ENCODE assay signal across 1 cellular context in genomic region chr7:107579881-107580715, GRCh38.
TF ChIP-seq lines count a peak whose summit lies in the region.

Gene BCAP29 (plus strand): TSS chr7:107580246. CDS start chr7:107580773, 527 bp downstream.

TF ChIP-seq in K562, 482 proteins besides CTCF, POLR2A, EP300 and RAD21 (continued from another document):
- TF ChIP-seq, protein P1, sequence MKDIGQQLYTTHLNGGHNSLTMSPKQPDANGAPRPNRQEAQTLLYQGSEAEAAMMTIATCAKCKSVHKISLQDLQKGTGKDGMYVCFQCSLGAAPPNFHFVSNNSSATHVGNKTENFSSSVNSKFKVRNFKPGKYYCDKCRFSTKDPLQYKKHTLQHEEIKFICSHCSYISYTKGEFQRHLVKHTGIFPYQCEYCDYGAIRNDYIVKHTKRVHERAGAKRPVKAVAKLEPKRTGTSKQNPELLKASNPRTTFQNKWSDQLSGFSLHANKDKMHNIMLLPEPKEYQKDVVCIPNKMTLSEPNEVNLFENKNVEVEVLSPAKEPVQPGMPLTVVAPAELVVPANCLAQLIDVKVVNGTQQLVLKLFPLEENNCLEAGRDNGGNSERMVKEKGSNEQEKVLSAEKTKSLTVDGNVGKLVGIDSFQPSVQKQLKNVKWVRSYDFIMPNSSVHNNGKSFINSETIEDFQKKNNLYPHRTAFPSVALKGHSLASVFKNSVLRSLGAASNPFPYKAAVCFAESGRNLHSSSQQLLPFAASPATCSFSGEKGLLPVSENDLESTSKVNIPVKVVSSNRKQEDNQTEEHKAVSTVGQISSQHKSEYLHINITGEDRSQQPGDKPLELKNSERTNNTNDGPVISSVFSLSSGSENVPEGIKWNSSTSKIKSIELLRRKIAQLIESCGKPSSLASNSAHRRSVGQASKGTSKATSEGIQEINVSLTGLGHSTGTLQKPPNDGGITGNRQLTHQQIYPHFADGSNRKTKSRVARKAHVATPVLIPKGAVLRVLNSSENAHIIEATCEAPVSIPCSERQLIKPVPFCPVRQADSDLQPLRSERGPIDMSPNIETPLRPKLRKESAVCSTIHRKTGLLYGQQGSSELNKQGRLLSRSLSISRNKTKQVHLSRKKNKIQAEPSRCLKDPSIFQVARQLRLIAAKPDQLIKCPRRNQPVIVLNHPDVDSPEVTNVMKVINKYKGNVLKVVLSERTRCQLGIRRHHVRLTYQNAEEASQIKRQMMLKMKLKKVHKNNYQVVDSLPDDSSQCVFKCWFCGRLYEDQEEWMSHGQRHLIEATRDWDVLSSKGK (CRISPR knock-in tag; IDR thresholded peaks at IDR 0.05), result no peak
- TF ChIP-seq SMARCE1 (IDR thresholded peaks at IDR 0.05) (peak; percentile 58; the same call in 1 of the 2 replicates), RBM39 (optimal IDR thresholded peaks at IDR 0.05; ENCODE audit: low read depth, low read length) (peak; percentile 74), MXI1 (IDR thresholded peaks at IDR 0.05; ENCODE audit: low read depth, low read length) (peak; percentile 72), ZNF232 (CRISPR knock-in tag; IDR thresholded peaks at IDR 0.05) (0 out of 2 replicates have a peak, but pooled peaks have one; percentile 53), IRF1 (CRISPR knock-in tag; IDR thresholded peaks at IDR 0.05; ENCODE audit: borderline replicate concordance) (peak; percentile 72; the same call in 1 of the 2 replicates), RBM15 (IDR thresholded peaks at IDR 0.05; ENCODE audit: insufficient read depth, low read length) (no peak), CREM (IDR thresholded peaks at IDR 0.05; ENCODE audit: low read depth) (peak; percentile 98), CCAR2 (IDR thresholded peaks at IDR 0.05; ENCODE audit: low read depth, low read length) (no peak), SETDB1 (IDR thresholded peaks at IDR 0.05; ENCODE audit: low read length) (no peak), VEZF1 (CRISPR knock-in tag; IDR thresholded peaks at IDR 0.05) (peak; percentile 98), ZNF316 (IDR thresholded peaks at IDR 0.05) (peak; percentile 37; the same call in 1 of the 2 replicates), SMAD4 (CRISPR knock-in tag; conservative IDR thresholded peaks at IDR 0.05) (peak; percentile 97), ATF2 (CRISPR knock-in tag; IDR thresholded peaks at IDR 0.05) (0 out of 2 replicates have a peak, but pooled peaks have one; percentile 19), NR1H2 (CRISPR knock-in tag; IDR thresholded peaks at IDR 0.05) (peak; percentile 60; the same call in 1 of the 2 replicates), RCOR1 (IDR thresholded peaks at IDR 0.05; ENCODE audit: borderline replicate concordance in 1 of 2, low read depth in 2 of 2, low read length in 2 of 2) (peak in 1 of 2 experiments; percentile 75; a peak in 1 of 4 replicates), ZNF766 (CRISPR knock-in tag; conservative IDR thresholded peaks at IDR 0.05) (no peak), ZNF212 (CRISPR knock-in tag; IDR thresholded peaks at IDR 0.05) (peak; percentile 84; the same call in 1 of the 2 replicates), GATAD2B (IDR thresholded peaks at IDR 0.05; ENCODE audit: borderline replicate concordance) (peak; percentile 100)
- TF ChIP-seq, protein P2, sequence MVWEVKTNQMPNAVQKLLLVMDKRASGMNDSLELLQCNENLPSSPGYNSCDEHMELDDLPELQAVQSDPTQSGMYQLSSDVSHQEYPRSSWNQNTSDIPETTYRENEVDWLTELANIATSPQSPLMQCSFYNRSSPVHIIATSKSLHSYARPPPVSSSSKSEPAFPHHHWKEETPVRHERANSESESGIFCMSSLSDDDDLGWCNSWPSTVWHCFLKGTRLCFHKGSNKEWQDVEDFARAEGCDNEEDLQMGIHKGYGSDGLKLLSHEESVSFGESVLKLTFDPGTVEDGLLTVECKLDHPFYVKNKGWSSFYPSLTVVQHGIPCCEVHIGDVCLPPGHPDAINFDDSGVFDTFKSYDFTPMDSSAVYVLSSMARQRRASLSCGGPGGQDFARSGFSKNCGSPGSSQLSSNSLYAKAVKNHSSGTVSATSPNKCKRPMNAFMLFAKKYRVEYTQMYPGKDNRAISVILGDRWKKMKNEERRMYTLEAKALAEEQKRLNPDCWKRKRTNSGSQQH (CRISPR knock-in tag; IDR thresholded peaks at IDR 0.05), result peak; percentile 69; the same call in 1 of the 2 replicates
- TF ChIP-seq, protein P3, sequence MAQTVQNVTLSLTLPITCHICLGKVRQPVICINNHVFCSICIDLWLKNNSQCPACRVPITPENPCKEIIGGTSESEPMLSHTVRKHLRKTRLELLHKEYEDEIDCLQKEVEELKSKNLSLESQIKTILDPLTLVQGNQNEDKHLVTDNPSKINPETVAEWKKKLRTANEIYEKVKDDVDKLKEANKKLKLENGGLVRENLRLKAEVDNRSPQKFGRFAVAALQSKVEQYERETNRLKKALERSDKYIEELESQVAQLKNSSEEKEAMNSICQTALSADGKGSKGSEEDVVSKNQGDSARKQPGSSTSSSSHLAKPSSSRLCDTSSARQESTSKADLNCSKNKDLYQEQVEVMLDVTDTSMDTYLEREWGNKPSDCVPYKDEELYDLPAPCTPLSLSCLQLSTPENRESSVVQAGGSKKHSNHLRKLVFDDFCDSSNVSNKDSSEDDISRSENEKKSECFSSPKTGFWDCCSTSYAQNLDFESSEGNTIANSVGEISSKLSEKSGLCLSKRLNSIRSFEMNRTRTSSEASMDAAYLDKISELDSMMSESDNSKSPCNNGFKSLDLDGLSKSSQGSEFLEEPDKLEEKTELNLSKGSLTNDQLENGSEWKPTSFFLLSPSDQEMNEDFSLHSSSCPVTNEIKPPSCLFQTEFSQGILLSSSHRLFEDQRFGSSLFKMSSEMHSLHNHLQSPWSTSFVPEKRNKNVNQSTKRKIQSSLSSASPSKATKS (CRISPR knock-in tag; IDR thresholded peaks at IDR 0.05), result no peak
- TF ChIP-seq, protein P4, sequence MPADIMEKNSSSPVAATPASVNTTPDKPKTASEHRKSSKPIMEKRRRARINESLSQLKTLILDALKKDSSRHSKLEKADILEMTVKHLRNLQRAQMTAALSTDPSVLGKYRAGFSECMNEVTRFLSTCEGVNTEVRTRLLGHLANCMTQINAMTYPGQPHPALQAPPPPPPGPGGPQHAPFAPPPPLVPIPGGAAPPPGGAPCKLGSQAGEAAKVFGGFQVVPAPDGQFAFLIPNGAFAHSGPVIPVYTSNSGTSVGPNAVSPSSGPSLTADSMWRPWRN (IDR thresholded peaks at IDR 0.05; ENCODE audit: low read depth), result peak; percentile 74
- TF ChIP-seq, protein P5, sequence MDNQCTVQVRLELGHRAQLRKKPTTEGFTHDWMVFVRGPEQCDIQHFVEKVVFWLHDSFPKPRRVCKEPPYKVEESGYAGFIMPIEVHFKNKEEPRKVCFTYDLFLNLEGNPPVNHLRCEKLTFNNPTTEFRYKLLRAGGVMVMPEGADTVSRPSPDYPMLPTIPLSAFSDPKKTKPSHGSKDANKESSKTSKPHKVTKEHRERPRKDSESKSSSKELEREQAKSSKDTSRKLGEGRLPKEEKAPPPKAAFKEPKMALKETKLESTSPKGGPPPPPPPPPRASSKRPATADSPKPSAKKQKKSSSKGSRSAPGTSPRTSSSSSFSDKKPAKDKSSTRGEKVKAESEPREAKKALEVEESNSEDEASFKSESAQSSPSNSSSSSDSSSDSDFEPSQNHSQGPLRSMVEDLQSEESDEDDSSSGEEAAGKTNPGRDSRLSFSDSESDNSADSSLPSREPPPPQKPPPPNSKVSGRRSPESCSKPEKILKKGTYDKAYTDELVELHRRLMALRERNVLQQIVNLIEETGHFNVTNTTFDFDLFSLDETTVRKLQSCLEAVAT (IDR thresholded peaks at IDR 0.05), result peak; percentile 35 to 76; a peak in 3 of 4 replicates
- TF ChIP-seq, protein P6, sequence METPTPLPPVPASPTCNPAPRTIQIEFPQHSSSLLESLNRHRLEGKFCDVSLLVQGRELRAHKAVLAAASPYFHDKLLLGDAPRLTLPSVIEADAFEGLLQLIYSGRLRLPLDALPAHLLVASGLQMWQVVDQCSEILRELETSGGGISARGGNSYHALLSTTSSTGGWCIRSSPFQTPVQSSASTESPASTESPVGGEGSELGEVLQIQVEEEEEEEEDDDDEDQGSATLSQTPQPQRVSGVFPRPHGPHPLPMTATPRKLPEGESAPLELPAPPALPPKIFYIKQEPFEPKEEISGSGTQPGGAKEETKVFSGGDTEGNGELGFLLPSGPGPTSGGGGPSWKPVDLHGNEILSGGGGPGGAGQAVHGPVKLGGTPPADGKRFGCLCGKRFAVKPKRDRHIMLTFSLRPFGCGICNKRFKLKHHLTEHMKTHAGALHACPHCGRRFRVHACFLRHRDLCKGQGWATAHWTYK (CRISPR knock-in tag; IDR thresholded peaks at IDR 0.05), result peak; percentile 92
